8 cellular contexts compared by ENCODE assay signal in the genomic region with DNA sequence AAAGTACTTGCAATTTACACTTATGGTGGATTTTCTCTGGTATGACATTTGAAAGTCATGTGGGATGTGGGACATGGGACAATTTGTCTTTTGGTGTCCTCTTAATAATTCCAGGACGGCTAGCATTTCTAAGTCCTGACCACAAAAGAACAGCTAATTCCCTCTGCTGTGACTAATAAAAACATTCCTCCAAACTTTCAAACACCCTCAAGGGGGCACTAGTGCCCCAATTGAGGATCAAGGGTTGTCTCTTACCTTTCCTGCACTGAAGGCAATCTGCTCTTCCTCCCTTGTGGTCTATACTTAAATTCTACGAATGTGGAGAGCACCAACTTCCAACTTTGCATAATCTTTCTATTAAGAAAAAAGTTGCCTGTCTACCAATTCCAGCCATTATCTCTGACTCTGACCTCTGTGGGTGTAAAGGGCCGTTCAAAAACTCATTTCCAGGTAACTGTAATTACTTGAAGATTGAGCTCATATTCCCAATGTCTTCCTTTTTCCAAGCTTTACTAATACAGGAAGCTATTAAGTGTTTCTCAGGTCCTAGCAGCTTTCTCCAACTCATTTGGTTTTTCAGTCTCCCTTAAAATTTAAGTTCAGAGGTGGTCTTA.
DNase-seq lines count a peak whose midpoint lies in the region; ATAC-seq, FAIRE-seq and TF ChIP-seq lines count a peak whose summit lies in the region.

No MANE protein-coding gene starts in this region.

- no peaks in the 10 kb centered on the region for H3K9me3 ChIP-seq in K562 (replicated peaks; ENCODE audit: control insufficient read depth, insufficient read depth, low read depth, low read length)

- H3K9me1 ChIP-seq in K562 (ENCODE audit: control insufficient read depth, insufficient read depth, low read length): no peaks in the 10 kb centered on the region

- H3K36me3 ChIP-seq in K562 (ENCODE audit: control insufficient read depth, insufficient read depth, low read length): no peaks in the 10 kb centered on the region

- H3K4me3 ChIP-seq in K562: no peak overlapping the region

- TF ChIP-seq POLR2A in K562 (conservative IDR thresholded peaks at IDR 0.05): no peak

- no peaks in the 10 kb centered on the region for H3K27me3 ChIP-seq in K562 (ENCODE audit: control insufficient read depth in 2 of 2, insufficient read depth in 2 of 2, low read length in 2 of 2)

- 0 out of 6 replicates have a peak, but pooled peaks of 2 of the 3 experiments have one; percentile 10 to 28 for TF ChIP-seq CTCF in K562 (IDR thresholded peaks at IDR 0.05 in 2 of 3, conservative IDR thresholded peaks at IDR 0.05 in 1 of 3; ENCODE audit: insufficient read depth in 2 of 3, low read depth in 1 of 3, low read length in 3 of 3)

- no peaks in the 10 kb centered on the region for H3K79me2 ChIP-seq in K562 (ENCODE audit: control insufficient read depth, insufficient read depth, low read length)

- H3K9ac ChIP-seq in K562 (ENCODE audit: insufficient read depth in 1 of 2, low read depth in 2 of 2, low read length in 2 of 2): no peak overlapping the region

- TF ChIP-seq EP300 in K562 (IDR thresholded peaks at IDR 0.05; ENCODE audit: low read length): no peak

- POLR2A ChIA-PET in K562 (lab: Yijun Ruan, JAX): interaction anchor here (0.6 kb wide), 1 partner anchor 1605 kb away, joined by 3 read pairs; no protein-coding TSS in a partner anchor

- no peak overlapping the region for H3K4me2 ChIP-seq in K562 (ENCODE audit: insufficient read depth, low read length)

- WGBS in K562 (ENCODE audit: insufficient coverage, low coverage, missing lambda C conversion rate): 8% methylated on average over 2 of the region's 3 CpGs

- BruUV-seq in K562 (replicated peaks; lab: Mats Ljungman, UMichigan): no TSS peak

- DNase-seq in Daoy (ENCODE audit: low read depth) (peak; percentile 65), SKM-1 (lab: John Stamatoyannopoulos, UW; ENCODE audit: unreplicated experiment) (peak; percentile 10), K562 (ENCODE audit: extremely low read depth in 1 of 4, low spot score in 3 of 4) (peak in 3 of 4 experiments; percentile 4 to 21 (median 5)), kidney tubule cell (ENCODE audit: low spot score) (peak; percentile 78), UCSD-AML1 (lab: John Stamatoyannopoulos, UW; ENCODE audit: unreplicated experiment) (no peak)
- peak; percentile 43 for DNase-seq in stimulated activated CD8-positive, alpha-beta memory T cell treated with anti-CD3 and anti-CD28 coated beads, Interleukin-4, amount 100 ng/mL, for 48 hours

- no peak for FAIRE-seq in K562 (lab: Jason Lieb, UNC)

- no peak overlapping the region for H2AFZ ChIP-seq in K562 (ENCODE audit: low read depth, low read length)

- intact Hi-C loops in K562 (cut with micrococcal nuclease): no loop called here

- peak in 1 of 2 experiments; percentile 48; a peak in 1 of 4 replicates for TF ChIP-seq RAD21 in K562 (CRISPR knock-in tag; conservative IDR thresholded peaks at IDR 0.05 in 1 of 2, IDR thresholded peaks at IDR 0.05 in 1 of 2)

- H4K20me1 ChIP-seq in K562 (replicated peaks; ENCODE audit: control insufficient read depth, insufficient read depth, low read length): no peaks in the 10 kb centered on the region

- H3K27ac ChIP-seq in K562 (ENCODE audit: extremely low read depth, low read depth, low read length): no peak overlapping the region

- in situ Hi-C loops in K562 (cut with MboI): no loop called here

- CTCF ChIA-PET in K562 (lab: Yijun Ruan, JAX; ENCODE audit: low intra/inter-chr PET ratio): no interaction called here

- peak; percentile 81 for ATAC-seq in GM21367 (IDR thresholded peaks at IDR 0.05; ENCODE audit: unreplicated experiment)
- peak; percentile 49 for ATAC-seq in HG03575 (IDR thresholded peaks at IDR 0.05; ENCODE audit: extremely low read depth, insufficient number of reproducible peaks, low FRiP score, unreplicated experiment)
- no peak for ATAC-seq in K562

- no peaks in the 10 kb centered on the region for H3K4me1 ChIP-seq in K562 (replicated peaks in 1 of 2; ENCODE audit: control insufficient read depth in 2 of 2, insufficient read depth in 2 of 2, low read length in 2 of 2)

TF ChIP-seq in K562, 482 proteins besides CTCF, POLR2A, EP300 and RAD21:
- TF ChIP-seq ZNF436 (CRISPR knock-in tag; IDR thresholded peaks at IDR 0.05) (no peak), E2F3 (CRISPR knock-in tag; IDR thresholded peaks at IDR 0.05) (no peak), FOXK2 (conservative IDR thresholded peaks at IDR 0.05 in 1 of 2, IDR thresholded peaks at IDR 0.05 in 1 of 2; ENCODE audit: low read depth in 2 of 2) (no peak), PRPF4 (IDR thresholded peaks at IDR 0.05; ENCODE audit: insufficient read depth, low read depth, low read length, poor library complexity, severe bottlenecking) (no peak), TEAD2 (tag; IDR thresholded peaks at IDR 0.05) (no peak), TAF9B (IDR thresholded peaks at IDR 0.05; ENCODE audit: partially characterized antibody) (no peak), TCFL5 (CRISPR knock-in tag; conservative IDR thresholded peaks at IDR 0.05) (no peak), PHF21A (IDR thresholded peaks at IDR 0.05; ENCODE audit: borderline replicate concordance, low read depth) (no peak), FOSL1 (tag; conservative IDR thresholded peaks at IDR 0.05) (no peak), KDM5B (IDR thresholded peaks at IDR 0.05; ENCODE audit: insufficient replicate concordance, low read depth, low read length) (no peak), TRIM24 (IDR thresholded peaks at IDR 0.05) (no peak), ZNF232 (CRISPR knock-in tag; IDR thresholded peaks at IDR 0.05) (no peak)
- TF ChIP-seq, protein P1, sequence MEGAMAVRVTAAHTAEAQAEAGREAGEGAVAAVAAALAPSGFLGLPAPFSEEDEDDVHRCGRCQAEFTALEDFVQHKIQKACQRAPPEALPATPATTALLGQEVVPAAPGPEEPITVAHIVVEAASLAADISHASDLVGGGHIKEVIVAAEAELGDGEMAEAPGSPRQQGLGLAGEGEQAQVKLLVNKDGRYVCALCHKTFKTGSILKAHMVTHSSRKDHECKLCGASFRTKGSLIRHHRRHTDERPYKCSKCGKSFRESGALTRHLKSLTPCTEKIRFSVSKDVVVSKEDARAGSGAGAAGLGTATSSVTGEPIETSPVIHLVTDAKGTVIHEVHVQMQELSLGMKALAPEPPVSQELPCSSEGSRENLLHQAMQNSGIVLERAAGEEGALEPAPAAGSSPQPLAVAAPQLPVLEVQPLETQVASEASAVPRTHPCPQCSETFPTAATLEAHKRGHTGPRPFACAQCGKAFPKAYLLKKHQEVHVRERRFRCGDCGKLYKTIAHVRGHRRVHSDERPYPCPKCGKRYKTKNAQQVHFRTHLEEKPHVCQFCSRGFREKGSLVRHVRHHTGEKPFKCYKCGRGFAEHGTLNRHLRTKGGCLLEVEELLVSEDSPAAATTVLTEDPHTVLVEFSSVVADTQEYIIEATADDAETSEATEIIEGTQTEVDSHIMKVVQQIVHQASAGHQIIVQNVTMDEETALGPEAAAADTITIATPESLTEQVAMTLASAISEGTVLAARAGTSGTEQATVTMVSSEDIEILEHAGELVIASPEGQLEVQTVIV (CRISPR knock-in tag; IDR thresholded peaks at IDR 0.05; ENCODE audit: borderline replicate concordance): no peak
